ENCODE assay signal across 12 cellular contexts in the genomic region with DNA sequence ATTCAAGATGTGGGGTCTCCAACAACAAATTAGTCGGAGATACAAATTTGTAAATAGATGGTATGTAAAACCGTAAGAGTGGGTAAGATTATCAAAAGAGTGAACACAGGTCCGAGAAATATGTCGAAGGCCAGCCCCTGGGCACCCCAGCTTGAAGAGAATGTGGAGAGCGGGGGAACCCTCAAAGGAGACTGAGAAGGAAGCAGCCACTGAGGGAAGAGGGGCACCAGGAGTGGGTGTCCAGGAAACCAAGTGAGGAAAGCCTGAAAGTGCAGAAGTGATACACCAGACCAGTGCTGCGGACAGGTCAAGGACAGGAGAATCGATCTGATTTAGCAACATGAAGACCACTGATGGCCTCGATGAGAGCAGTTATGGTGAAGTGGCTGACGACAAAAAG. TPM values are rescaled to one million over a fixed set of nuclear protein-coding genes. Genes with fewer than 3 reads are reported as not detected.
"Had no signal": no experiment of that assay in that cellular context is flagged by ENCODE, and none has a peak within 500 bp of the region (broad histone marks: within the 10 kb centered on the region; RNA-seq: fewer than 3 reads in every experiment).

No MANE protein-coding gene starts in this region.

- H3K9ac ChIP-seq: GM23248 had no signal

- DNase-seq: GM23248, GOT3, H7, HFFc6, KBM-7 had no signal

- H3K27ac ChIP-seq: GM23248, HL-60 had no signal

- H3K9me3 Mint-ChIP-seq: HFFc6 had no signal

- ATAC-seq: HCT116, HepG2 had no signal

- H3K36me3 ChIP-seq: HAP-1 had no signal

- H3K4me3 ChIP-seq: GM23248, HAP-1 had no signal

- H3K27ac Mint-ChIP-seq: HFFc6, IgD-negative memory B cell had no signal

- H3K36me3 Mint-ChIP-seq: IgD-negative memory B cell had no signal

- H3K4me1 ChIP-seq: HAP-1 had no signal

- H3K4me3 Mint-ChIP-seq: HFFc6, IgD-negative memory B cell had no signal

RNA-seq across cellular contexts. Expression of gene APOL5, which starts 14.4 kb away (rescaled TPM):
- total RNA-seq: GM23248, H4, H7, HepG2, HFFc6, HT1080 had no signal
- polyA plus RNA-seq: GM23248, HepG2, IgD-negative memory B cell had no signal
